27 cellular contexts compared by ENCODE assay signal in genomic region chr7:45662018-45662417, GRCh38.
"Had no signal": no experiment of that assay in that cellular context is flagged by ENCODE, and none has a peak within 500 bp of the region (broad histone marks: within the 10 kb centered on the region; RNA-seq: fewer than 3 reads in every experiment).

No MANE protein-coding gene starts in this region.

- H3K4me3 Mint-ChIP-seq: activated naive CD4-positive, alpha-beta T cell treated with anti-CD3 and anti-CD28 coated beads, Interleukin-2, amount 10 ng/mL, durations not matched to agents 7 days and 5 days; activated naive CD8-positive, alpha-beta T cell treated with anti-CD3 and anti-CD28 coated beads, Interleukin-2, amount 10 ng/mL, durations not matched to agents 7 days and 5 days; activated T-cell treated with anti-CD3 and anti-CD28 coated beads, Interleukin-2, amount 50 U/mL, for 24 hours; brain; stimulated activated memory B cell treated with anti-CD40 and anti-IgM and Interleukin-4, amounts not matched to agents 10 μg/mL and 1 μg/mL and 100 μg/mL, for 72 hours; stimulated activated naive CD8-positive, alpha-beta T cell treated with anti-CD3 and anti-CD28 coated beads, Interleukin-15, amount 100 ng/mL, for 72 hours had no signal

- H3K27ac ChIP-seq: ascending aorta, cardiac muscle cell, coronary artery, foreskin keratinocyte, heart right ventricle, left lung, pancreas, psoas muscle, sigmoid colon, tibial artery had no signal

- H3K9me3 ChIP-seq: ascending aorta, left lung, pancreas, psoas muscle, sigmoid colon, tibial artery had no signal

- H3K36me3 ChIP-seq: ascending aorta, cardiac muscle cell, heart right ventricle, left lung, pancreas, sigmoid colon, tibial artery had no signal

- H3K4me3 ChIP-seq: ascending aorta, cardiac muscle cell, coronary artery, heart right ventricle, left lung, lung, pancreas, psoas muscle, sigmoid colon, tibial artery had no signal

- H3K4me1 Mint-ChIP-seq: activated naive CD4-positive, alpha-beta T cell treated with anti-CD3 and anti-CD28 coated beads, Interleukin-2, amount 10 ng/mL, durations not matched to agents 7 days and 5 days; activated naive CD8-positive, alpha-beta T cell treated with anti-CD3 and anti-CD28 coated beads, Interleukin-2, amount 10 ng/mL, durations not matched to agents 7 days and 5 days; brain; naive B cell; stimulated activated memory B cell treated with anti-CD40 and anti-IgM and Interleukin-4, amounts not matched to agents 10 μg/mL and 1 μg/mL and 100 μg/mL, for 72 hours; stimulated activated naive CD8-positive, alpha-beta T cell treated with anti-CD3 and anti-CD28 coated beads, Interleukin-15, amount 100 ng/mL, for 72 hours had no signal

- DNase-seq: activated CD4-positive, alpha-beta T cell treated with anti-CD3 and anti-CD28 coated beads for 4 hours; activated CD4-positive, alpha-beta T cell treated with anti-CD3 and anti-CD28 coated beads, Interleukin-2, amount 50 U/mL, for 48 hours; activated gamma-delta T cell; activated naive CD4-positive, alpha-beta T cell treated with anti-CD3 and anti-CD28 coated beads, Interleukin-2, amount 10 ng/mL, durations not matched to agents 7 days and 5 days; activated naive CD8-positive, alpha-beta T cell treated with anti-CD3 and anti-CD28 coated beads, Interleukin-2, amount 10 ng/mL, durations not matched to agents 7 days and 5 days; activated T-cell treated with anti-CD3 and anti-CD28 coated beads, Interleukin-2, amount 50 U/mL, for 24 hours; cerebellar nuclear complex; foreskin keratinocyte; heart right ventricle; kidney glomerular epithelial cell; left lung; mesendoderm; naive B cell; psoas muscle; sigmoid colon; small intestine; stimulated activated CD4-positive, alpha-beta T cell treated with anti-CD3 and anti-CD28 coated beads, Interleukin-4, amount 100 ng/mL, for 4 hours; stimulated activated naive CD8-positive, alpha-beta T cell treated with anti-CD3 and anti-CD28 coated beads, Interleukin-15, amount 100 ng/mL, for 72 hours had no signal

- ATAC-seq: esophagus mucosa; foreskin keratinocyte; left lung; pancreas; psoas muscle; stimulated activated memory B cell treated with anti-CD40 and anti-IgM and Interleukin-4, amounts not matched to agents 10 μg/mL and 1 μg/mL and 100 μg/mL, for 72 hours; stimulated activated naive CD8-positive, alpha-beta T cell treated with anti-CD3 and anti-CD28 coated beads, Interleukin-15, amount 100 ng/mL, for 72 hours had no signal

- H3K27me3 Mint-ChIP-seq: activated naive CD4-positive, alpha-beta T cell treated with anti-CD3 and anti-CD28 coated beads, Interleukin-2, amount 10 ng/mL, durations not matched to agents 7 days and 5 days; activated naive CD8-positive, alpha-beta T cell treated with anti-CD3 and anti-CD28 coated beads, Interleukin-2, amount 10 ng/mL, durations not matched to agents 7 days and 5 days; activated T-cell treated with anti-CD3 and anti-CD28 coated beads, Interleukin-2, amount 50 U/mL, for 24 hours; brain; stimulated activated naive CD8-positive, alpha-beta T cell treated with anti-CD3 and anti-CD28 coated beads, Interleukin-15, amount 100 ng/mL, for 72 hours had no signal

- H3K27ac Mint-ChIP-seq: activated naive CD4-positive, alpha-beta T cell treated with anti-CD3 and anti-CD28 coated beads, Interleukin-2, amount 10 ng/mL, durations not matched to agents 7 days and 5 days; activated naive CD8-positive, alpha-beta T cell treated with anti-CD3 and anti-CD28 coated beads, Interleukin-2, amount 10 ng/mL, durations not matched to agents 7 days and 5 days; activated T-cell treated with anti-CD3 and anti-CD28 coated beads, Interleukin-2, amount 50 U/mL, for 24 hours; naive B cell; stimulated activated memory B cell treated with anti-CD40 and anti-IgM and Interleukin-4, amounts not matched to agents 10 μg/mL and 1 μg/mL and 100 μg/mL, for 72 hours; stimulated activated naive CD8-positive, alpha-beta T cell treated with anti-CD3 and anti-CD28 coated beads, Interleukin-15, amount 100 ng/mL, for 72 hours had no signal

- H3K4me1 ChIP-seq: ascending aorta, foreskin keratinocyte, heart right ventricle, left lung, pancreas, psoas muscle, sigmoid colon, tibial artery had no signal

- H3K9me3 Mint-ChIP-seq: stimulated activated memory B cell treated with anti-CD40 and anti-IgM and Interleukin-4, amounts not matched to agents 10 μg/mL and 1 μg/mL and 100 μg/mL, for 72 hours had no signal

- H3K36me3 Mint-ChIP-seq: activated naive CD4-positive, alpha-beta T cell treated with anti-CD3 and anti-CD28 coated beads, Interleukin-2, amount 10 ng/mL, durations not matched to agents 7 days and 5 days; activated naive CD8-positive, alpha-beta T cell treated with anti-CD3 and anti-CD28 coated beads, Interleukin-2, amount 10 ng/mL, durations not matched to agents 7 days and 5 days; naive B cell; stimulated activated memory B cell treated with anti-CD40 and anti-IgM and Interleukin-4, amounts not matched to agents 10 μg/mL and 1 μg/mL and 100 μg/mL, for 72 hours had no signal

- H3K27me3 ChIP-seq: ascending aorta, cardiac muscle cell, foreskin keratinocyte, heart right ventricle, left lung, pancreas, sigmoid colon, tibial artery had no signal
